In the genomic region with DNA sequence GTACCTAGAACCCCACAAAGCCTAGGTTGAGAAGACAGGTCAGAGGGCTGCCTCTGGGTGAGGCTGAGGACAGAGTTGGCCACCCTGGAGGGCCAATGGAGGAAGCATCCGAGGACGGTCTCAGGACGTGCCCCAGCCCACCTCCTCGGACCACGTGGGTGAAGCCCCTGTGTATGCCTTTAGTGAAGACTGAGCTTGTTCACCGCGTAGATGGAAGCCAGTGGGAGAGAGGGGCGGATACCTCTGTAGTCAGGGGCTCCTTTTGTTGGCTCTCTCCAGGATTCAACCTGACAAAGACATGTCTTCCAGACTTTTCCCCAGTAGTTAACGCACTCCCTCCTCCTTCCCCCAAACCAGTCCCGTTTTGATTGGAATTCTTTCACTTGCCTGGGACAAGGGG, we compare ENCODE assay signal across 16 cellular contexts.
DNase-seq lines count a peak whose midpoint lies in the region; ATAC-seq and TF ChIP-seq lines count a peak whose summit lies in the region.
"Had no signal": no experiment of that assay in that cellular context is flagged by ENCODE, and none has a peak within 500 bp of the region (broad histone marks: within the 10 kb centered on the region; RNA-seq: fewer than 3 reads in every experiment).

No MANE protein-coding gene starts in this region.

- H3K27ac Mint-ChIP-seq in CD8-positive, alpha-beta memory T cell, result peak overlapping the region in 7 of 8 donors; percentile 38 to 86 (median 63)
- H3K27ac Mint-ChIP-seq in CD8-positive, alpha-beta T cell, result no peak overlapping the region

- POLR2A ChIA-PET in CD8-positive, alpha-beta memory T cell (lab: Charles Lee), result interaction anchor here (0.7 to 1.3 kb wide), 3 partner anchors 9 to 16 kb away, joined by 3 to 6 read pairs (median 3); no protein-coding TSS in a partner anchor
- POLR2A ChIA-PET in CD8-positive, alpha-beta T cell (lab: Charles Lee), result interaction anchor here (1.0 to 11.0 kb wide), 3 partner anchors 10 to 37 kb away, joined by 3 to 103 read pairs (median 41); no protein-coding TSS in a partner anchor

- no peak for TF ChIP-seq CTCF in lower lobe of right lung (IDR thresholded peaks at IDR 0.05)
- no peak for TF ChIP-seq CTCF in CD8-positive, alpha-beta T cell (IDR thresholded peaks at IDR 0.05)

- CTCF ChIA-PET in CD8-positive, alpha-beta memory T cell (lab: Charles Lee), result interaction anchor here (1.2 to 4.9 kb wide), 4 partner anchors 9 to 177 kb away, joined by 3 to 19 read pairs (median 6); no protein-coding TSS in a partner anchor
- CTCF ChIA-PET in CD8-positive, alpha-beta T cell (lab: Charles Lee), result interaction anchor here (1.1 to 5.1 kb wide), 5 partner anchors 12 to 135 kb away, joined by 3 to 28 read pairs (median 4); no protein-coding TSS in a partner anchor

- DNase-seq in CD8-positive, alpha-beta memory T cell, result no peak
- DNase-seq in lower lobe of right lung, result no peak
- no peak for DNase-seq in substantia nigra (lab: John Stamatoyannopoulos, UW)
- no peak for DNase-seq in activated effector memory CD4-positive, alpha-beta T cell treated with anti-CD3 and anti-CD28 coated beads, Interleukin-2, amount 50 U/mL, for 16 hours
- DNase-seq in DMS53 (lab: John Stamatoyannopoulos, UW), result no peak
- no peak for DNase-seq in CD8-positive, alpha-beta T cell
- DNase-seq: activated CD8-positive, alpha-beta memory T cell treated with anti-CD3 and anti-CD28 coated beads for 24 hours; AML-193; brain microvascular endothelial cell; DMS79; HCEC 1CT; NCI-H2227 treated with DMSO at 0.1 percent for 48 hours; SK-N-SH; stimulated activated naive CD4-positive, alpha-beta T cell had no signal

- peaks cover 99% of the 10 kb centered on the region for H3K4me1 ChIP-seq in CD8-positive, alpha-beta memory T cell (ENCODE audit: insufficient read depth, low read length)
- H3K4me1 ChIP-seq in lower lobe of right lung, result peaks cover 99% of the 10 kb centered on the region
- peaks cover 100% of the 10 kb centered on the region for H3K4me1 ChIP-seq in CD8-positive, alpha-beta T cell (ENCODE audit: insufficient read depth, low read length)

- no peaks in the 10 kb centered on the region for H3K27me3 ChIP-seq in CD8-positive, alpha-beta memory T cell (ENCODE audit: insufficient read depth, low read length, poor library complexity, severe bottlenecking)
- no peaks in the 10 kb centered on the region for H3K27me3 ChIP-seq in lower lobe of right lung (ENCODE audit: low read depth)
- no peaks in the 10 kb centered on the region for H3K27me3 ChIP-seq in CD8-positive, alpha-beta T cell (ENCODE audit: insufficient read depth, low read length)

- H3K27me3 Mint-ChIP-seq in CD8-positive, alpha-beta memory T cell, result peaks cover 0 to 2% of the 10 kb centered on the region in 2 donors
- H3K27me3 Mint-ChIP-seq in CD8-positive, alpha-beta T cell (ENCODE audit: low read depth), result no peaks in the 10 kb centered on the region

- H3K9me3 ChIP-seq in CD8-positive, alpha-beta memory T cell (ENCODE audit: low read length), result no peaks in the 10 kb centered on the region
- H3K9me3 ChIP-seq in lower lobe of right lung, result no peaks in the 10 kb centered on the region
- no peaks in the 10 kb centered on the region for H3K9me3 ChIP-seq in CD8-positive, alpha-beta T cell (ENCODE audit: low read length)
- H3K9me3 ChIP-seq: SK-N-SH had no signal

- no peaks in the 10 kb centered on the region for H3K36me3 Mint-ChIP-seq in CD8-positive, alpha-beta memory T cell
- no peaks in the 10 kb centered on the region for H3K36me3 Mint-ChIP-seq in CD8-positive, alpha-beta T cell

- H3K4me1 Mint-ChIP-seq in CD8-positive, alpha-beta memory T cell, result peaks cover 97 to 100% (median 97%) of the 10 kb centered on the region in 3 donors
- peaks cover 100% of the 10 kb centered on the region for H3K4me1 Mint-ChIP-seq in CD8-positive, alpha-beta T cell (ENCODE audit: low read depth)

- H3K27ac ChIP-seq in CD8-positive, alpha-beta memory T cell (ENCODE audit: low read depth, low read length), result no peak overlapping the region
- H3K27ac ChIP-seq in angular gyrus (ENCODE audit: low read depth, low read length), result peak overlapping the region; percentile 25
- H3K27ac ChIP-seq in lower lobe of right lung, result peak overlapping the region; percentile 88
- H3K27ac ChIP-seq in substantia nigra (ENCODE audit: low read depth, low read length, poor library complexity, severe bottlenecking), result peak overlapping the region; percentile 99
- no peak overlapping the region for H3K27ac ChIP-seq in CD8-positive, alpha-beta T cell (ENCODE audit: low read depth, low read length)
- H3K27ac ChIP-seq: brain microvascular endothelial cell had no signal

- no peak for ATAC-seq in lower lobe of right lung
- ATAC-seq in GM19324 (IDR thresholded peaks at IDR 0.05; ENCODE audit: low FRiP score, unreplicated experiment), result no peak
- no peak for ATAC-seq in CD8-positive, alpha-beta T cell

- no peak overlapping the region for H3K4me3 ChIP-seq in CD8-positive, alpha-beta memory T cell (ENCODE audit: low read length)
- H3K4me3 ChIP-seq in lower lobe of right lung, result no peak overlapping the region
- no peak overlapping the region for H3K4me3 ChIP-seq in CD8-positive, alpha-beta T cell (ENCODE audit: low read depth, low read length)

- H3K36me3 ChIP-seq in CD8-positive, alpha-beta memory T cell (ENCODE audit: insufficient read depth, low read length), result no peaks in the 10 kb centered on the region
- H3K36me3 ChIP-seq in lower lobe of right lung, result no peaks in the 10 kb centered on the region
- H3K36me3 ChIP-seq in CD8-positive, alpha-beta T cell (ENCODE audit: insufficient read depth, low read length), result no peaks in the 10 kb centered on the region
- H3K36me3 ChIP-seq: brain microvascular endothelial cell had no signal

- intact Hi-C loops in lower lobe of right lung (cut with DNase I), result no loop called here
- intact Hi-C loops in CD8-positive, alpha-beta T cell (cut with DNase I, micrococcal nuclease), result no loop called here

- H3K4me3 Mint-ChIP-seq in CD8-positive, alpha-beta memory T cell, result no peak overlapping the region
- no peak overlapping the region for H3K4me3 Mint-ChIP-seq in CD8-positive, alpha-beta T cell

- H3K9me3 Mint-ChIP-seq in CD8-positive, alpha-beta memory T cell, result no peaks in the 10 kb centered on the region
- H3K9me3 Mint-ChIP-seq in CD8-positive, alpha-beta T cell, result no peaks in the 10 kb centered on the region

Comparison
In these comparisons a context has a peak if more than half of its experiments do, and no peak if none do; other contexts are left out.
1. H3K27ac ChIP-seq: peak in angular gyrus (single experiment), lower lobe of right lung (single experiment) and substantia nigra (single experiment); none in CD8-positive, alpha-beta memory T cell (single experiment) and CD8-positive, alpha-beta T cell (single experiment).